8 cellular contexts compared by ENCODE assay signal in the genomic region with DNA sequence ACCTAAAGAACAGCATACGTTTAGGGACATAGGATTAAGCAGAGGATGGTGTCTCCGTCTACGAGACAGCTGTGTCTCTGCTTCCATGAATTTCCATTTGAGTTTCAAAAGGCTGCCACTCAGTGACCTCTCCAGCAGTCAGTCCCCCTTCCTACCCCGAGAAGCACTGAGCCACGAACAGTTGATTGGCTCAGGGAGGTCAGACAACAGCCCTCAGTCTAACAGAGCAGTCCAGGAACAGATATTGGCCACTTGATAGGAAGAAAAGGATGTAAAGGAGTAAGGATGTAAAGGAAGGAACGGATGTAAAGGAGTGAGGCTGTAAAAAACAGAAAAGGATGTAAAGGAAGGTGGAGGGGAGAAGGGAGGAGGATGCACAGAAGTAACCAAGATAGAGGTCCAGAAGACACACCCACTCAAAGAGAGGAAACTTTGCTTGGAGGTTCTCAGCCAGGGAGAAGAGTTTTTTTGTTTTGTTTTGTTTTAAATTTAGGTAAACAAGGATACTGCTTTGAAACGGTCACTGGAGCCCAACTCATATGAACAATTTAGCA. TPM values are rescaled to one million over a fixed set of nuclear protein-coding genes. Genes with fewer than 3 reads are reported as not detected.
DNase-seq lines count a peak whose midpoint lies in the region; ATAC-seq, FAIRE-seq and TF ChIP-seq lines count a peak whose summit lies in the region.

No MANE protein-coding gene starts in this region.

- peak overlapping the region; percentile 56 for H3K4me3 ChIP-seq in CD8-positive, alpha-beta T cell (ENCODE audit: low read depth, low read length)
- H3K4me3 ChIP-seq in dorsolateral prefrontal cortex (peak overlapping the region; percentile 67 to 97 (median 91)), neural cell (ENCODE audit: low read length) (peak overlapping the region; percentile 98)

- H3K9ac ChIP-seq in neural cell (ENCODE audit: low read length) = peak overlapping the region; percentile 98

- H3K79me2 ChIP-seq in neural cell (replicated peaks; ENCODE audit: insufficient read depth, low read length) = peaks cover 23% of the 10 kb centered on the region

- CTCF ChIA-PET in CD8-positive, alpha-beta T cell (lab: Charles Lee) = no interaction called here

- no peak for TF ChIP-seq EP300 in neural cell (conservative IDR thresholded peaks at IDR 0.05; ENCODE audit: poor library complexity, severe bottlenecking)

- peak overlapping the region; percentile 99 for H3K4me3 Mint-ChIP-seq in CD8-positive, alpha-beta T cell

- FAIRE-seq in RCC 7860 (lab: Jason Lieb, UNC) = no peak

- intact Hi-C loops in CD8-positive, alpha-beta T cell (cut with DNase I, micrococcal nuclease) = loop anchor here (2.0 to 10.0 kb wide), 7 partner anchors 32 to 780 kb away; a partner anchor contains a TSS
- intact Hi-C loops in dorsolateral prefrontal cortex (cut with DNase I) = loop anchor here in 1 of 2 donors (10.0 kb wide), 1 partner anchor 396 kb away; no protein-coding TSS in a partner anchor

- H4K20me1 ChIP-seq in neural cell (ENCODE audit: insufficient read depth) = no peaks in the 10 kb centered on the region

- peak; percentile 14 for TF ChIP-seq RAD21 in neural cell (conservative IDR thresholded peaks at IDR 0.05)

- H3K4me1 ChIP-seq in CD8-positive, alpha-beta T cell (ENCODE audit: insufficient read depth, low read length) = peaks cover 29% of the 10 kb centered on the region

- peaks cover 27% of the 10 kb centered on the region for H3K36me3 Mint-ChIP-seq in CD8-positive, alpha-beta T cell

- DNase-seq in CD8-positive, alpha-beta T cell = no peak
- DNase-seq in NCI-H69 (lab: John Stamatoyannopoulos, UW) = peak; percentile 24
- no peak for DNase-seq in dorsolateral prefrontal cortex
- DNase-seq in RCC 7860 (ENCODE audit: low spot score) = no peak
- no peak for DNase-seq in occipital lobe (lab: John Stamatoyannopoulos, UW)

- peak overlapping the region; percentile 94 for H3K4me2 ChIP-seq in neural cell (ENCODE audit: low read length)

- peaks cover 32% of the 10 kb centered on the region for H3K4me1 Mint-ChIP-seq in CD8-positive, alpha-beta T cell (ENCODE audit: low read depth)

- ATAC-seq in CD8-positive, alpha-beta T cell = no peak
- ATAC-seq in HG03097 (IDR thresholded peaks at IDR 0.05; ENCODE audit: low FRiP score, unreplicated experiment) = no peak
- no peak for ATAC-seq in HG02840 (IDR thresholded peaks at IDR 0.05; ENCODE audit: low FRiP score, unreplicated experiment)

- no peak for TF ChIP-seq CTCF in CD8-positive, alpha-beta T cell (IDR thresholded peaks at IDR 0.05)
- no peak for TF ChIP-seq CTCF in dorsolateral prefrontal cortex (IDR thresholded peaks at IDR 0.05 in 54 of 56, conservative IDR thresholded peaks at IDR 0.05 in 2 of 56; ENCODE audit: low read depth in 1 of 56, partially characterized antibody in 56 of 56)
- TF ChIP-seq CTCF in neural cell (IDR thresholded peaks at IDR 0.05; ENCODE audit: poor library complexity, severe bottlenecking) = no peak

- peaks cover 9% of the 10 kb centered on the region for H3K27me3 ChIP-seq in CD8-positive, alpha-beta T cell (ENCODE audit: insufficient read depth, low read length)
- no peaks in the 10 kb centered on the region for H3K27me3 ChIP-seq in dorsolateral prefrontal cortex
- H3K27me3 ChIP-seq in neural cell (ENCODE audit: insufficient read depth, low read depth, low read length) = no peaks in the 10 kb centered on the region

- peaks cover 13% of the 10 kb centered on the region for H3K27me3 Mint-ChIP-seq in CD8-positive, alpha-beta T cell (ENCODE audit: low read depth)

- no peaks in the 10 kb centered on the region for H3K36me3 ChIP-seq in CD8-positive, alpha-beta T cell (ENCODE audit: insufficient read depth, low read length)
- no peaks in the 10 kb centered on the region for H3K36me3 ChIP-seq in neural cell (ENCODE audit: insufficient read depth, low read length)

- peak overlapping the region; percentile 87 for H3K27ac ChIP-seq in CD8-positive, alpha-beta T cell (ENCODE audit: low read depth, low read length)
- peak overlapping the region in 50 of 59 donors; percentile 23 to 100 (median 99) for H3K27ac ChIP-seq in dorsolateral prefrontal cortex
- H3K27ac ChIP-seq in neural cell (ENCODE audit: low read length) = peak overlapping the region; percentile 97

- no peaks in the 10 kb centered on the region for H3K9me3 Mint-ChIP-seq in CD8-positive, alpha-beta T cell

- peaks cover 9% of the 10 kb centered on the region for H3F3A ChIP-seq in neural cell (ENCODE audit: insufficient read depth, low read length, poor library complexity, severe bottlenecking)

- H3K27ac Mint-ChIP-seq in CD8-positive, alpha-beta T cell = peak overlapping the region; percentile 99

- no peaks in the 10 kb centered on the region for H3K9me3 ChIP-seq in CD8-positive, alpha-beta T cell (ENCODE audit: low read length)
- no peaks in the 10 kb centered on the region for H3K9me3 ChIP-seq in neural cell (ENCODE audit: low read length)

- H2AFZ ChIP-seq in neural cell (ENCODE audit: low read depth, low read length) = no peak overlapping the region

- POLR2A ChIA-PET in CD8-positive, alpha-beta T cell (lab: Charles Lee) = interaction anchor here (1.0 to 1.6 kb wide), 4 partner anchors 8 to 597 kb away, joined by 4 to 12 read pairs (median 4); a partner anchor contains a TSS

- H3K9me2 ChIP-seq in neural cell (ENCODE audit: insufficient read depth, low read length) = no peaks in the 10 kb centered on the region

TF ChIP-seq in neural cell, 6 proteins besides CTCF, POLR2A, EP300 and RAD21:
- TF ChIP-seq EZH2 (IDR thresholded peaks at IDR 0.05; ENCODE audit: borderline replicate concordance, insufficient read depth, low read length, poor library complexity, severe bottlenecking) = no peak
- TF ChIP-seq, protein P1, sequence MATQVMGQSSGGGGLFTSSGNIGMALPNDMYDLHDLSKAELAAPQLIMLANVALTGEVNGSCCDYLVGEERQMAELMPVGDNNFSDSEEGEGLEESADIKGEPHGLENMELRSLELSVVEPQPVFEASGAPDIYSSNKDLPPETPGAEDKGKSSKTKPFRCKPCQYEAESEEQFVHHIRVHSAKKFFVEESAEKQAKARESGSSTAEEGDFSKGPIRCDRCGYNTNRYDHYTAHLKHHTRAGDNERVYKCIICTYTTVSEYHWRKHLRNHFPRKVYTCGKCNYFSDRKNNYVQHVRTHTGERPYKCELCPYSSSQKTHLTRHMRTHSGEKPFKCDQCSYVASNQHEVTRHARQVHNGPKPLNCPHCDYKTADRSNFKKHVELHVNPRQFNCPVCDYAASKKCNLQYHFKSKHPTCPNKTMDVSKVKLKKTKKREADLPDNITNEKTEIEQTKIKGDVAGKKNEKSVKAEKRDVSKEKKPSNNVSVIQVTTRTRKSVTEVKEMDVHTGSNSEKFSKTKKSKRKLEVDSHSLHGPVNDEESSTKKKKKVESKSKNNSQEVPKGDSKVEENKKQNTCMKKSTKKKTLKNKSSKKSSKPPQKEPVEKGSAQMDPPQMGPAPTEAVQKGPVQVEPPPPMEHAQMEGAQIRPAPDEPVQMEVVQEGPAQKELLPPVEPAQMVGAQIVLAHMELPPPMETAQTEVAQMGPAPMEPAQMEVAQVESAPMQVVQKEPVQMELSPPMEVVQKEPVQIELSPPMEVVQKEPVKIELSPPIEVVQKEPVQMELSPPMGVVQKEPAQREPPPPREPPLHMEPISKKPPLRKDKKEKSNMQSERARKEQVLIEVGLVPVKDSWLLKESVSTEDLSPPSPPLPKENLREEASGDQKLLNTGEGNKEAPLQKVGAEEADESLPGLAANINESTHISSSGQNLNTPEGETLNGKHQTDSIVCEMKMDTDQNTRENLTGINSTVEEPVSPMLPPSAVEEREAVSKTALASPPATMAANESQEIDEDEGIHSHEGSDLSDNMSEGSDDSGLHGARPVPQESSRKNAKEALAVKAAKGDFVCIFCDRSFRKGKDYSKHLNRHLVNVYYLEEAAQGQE (IDR thresholded peaks at IDR 0.05; ENCODE audit: borderline replicate concordance) = no peak
- TF ChIP-seq MXI1 (conservative IDR thresholded peaks at IDR 0.05; ENCODE audit: poor library complexity, severe bottlenecking) = no peak
- TF ChIP-seq SMC3 (conservative IDR thresholded peaks at IDR 0.05; ENCODE audit: poor library complexity) = no peak
- TF ChIP-seq POLR2AphosphoS5 (IDR thresholded peaks at IDR 0.05) = no peak
- TF ChIP-seq TAF1 (IDR thresholded peaks at IDR 0.05; ENCODE audit: low read depth) = no peak

RNA-seq across cellular contexts. Expression of a gene that starts 3.2 kb away (rescaled TPM):
- 100 to 1,000 TPM; 122 to 129 TPM for total RNA-seq in CD8-positive, alpha-beta T cell
- total RNA-seq in dorsolateral prefrontal cortex = 10 to 100 TPM in 8 of 120 experiments, 1 to 10 TPM in 112; 1.5 to 39.1 (median 4.3) TPM
- polyA plus RNA-seq in neural cell = 2.7 and 3.3 TPM in 2 replicates
- 6.6 and 7.5 TPM in 2 replicates for polyA minus RNA-seq in neural cell
- 8.7 TPM for total RNA-seq in occipital lobe
